Comparison of ENCODE assay signal across 18 cellular contexts in the genomic region with DNA sequence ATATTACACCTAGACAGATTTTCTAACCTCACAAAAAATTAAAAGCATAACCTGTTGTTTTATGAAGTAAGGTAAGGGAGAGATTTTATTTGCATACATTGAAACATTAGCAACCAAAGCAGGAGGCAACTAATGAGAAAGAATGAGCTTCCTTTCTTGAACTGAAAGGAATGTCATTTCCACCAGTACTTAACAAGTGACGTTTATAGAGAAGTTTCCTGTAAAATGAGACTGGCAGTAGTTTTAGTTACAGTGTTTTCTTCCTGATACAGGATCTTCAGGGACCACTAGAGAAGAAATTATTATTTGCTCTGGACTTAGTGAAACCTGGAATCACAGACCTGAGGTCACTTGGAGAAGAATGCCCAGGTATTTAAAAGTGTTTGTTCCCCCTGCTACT. TPM values are rescaled to one million over a fixed set of nuclear protein-coding genes. Genes with fewer than 3 reads are reported as not detected.
DNase-seq lines count a peak whose midpoint lies in the region; ATAC-seq, FAIRE-seq and TF ChIP-seq lines count a peak whose summit lies in the region.
"Had no signal": no experiment of that assay in that cellular context is flagged by ENCODE, and none has a peak within 500 bp of the region (broad histone marks: within the 10 kb centered on the region; RNA-seq: fewer than 3 reads in every experiment).

No MANE protein-coding gene starts in this region.

- no peak for TF ChIP-seq POLR2A in GM12878 (IDR thresholded peaks at IDR 0.05; ENCODE audit: low read depth, low read length)

- CTCF ChIA-PET in GM12878 (lab: Yijun Ruan, JAX) = interaction anchor here (0.6 to 9.0 kb wide), 5 partner anchors 8 to 96 kb away, joined by 3 to 77 read pairs (median 3); no protein-coding TSS in a partner anchor

- FAIRE-seq in GM12878 (lab: Jason Lieb, UNC) = no peak
- FAIRE-seq in HTR-8/SVneo (lab: Jason Lieb, UNC) = no peak
- FAIRE-seq: K562 had no signal

- H3K36me3 ChIP-seq in MM.1S (replicated peaks; ENCODE audit: insufficient read depth, low read length) (no peaks in the 10 kb centered on the region), GM12878 (ENCODE audit: control insufficient read depth in 2 of 2, insufficient read depth in 2 of 2, low read length in 1 of 2) (no peaks in the 10 kb centered on the region)
- H3K36me3 ChIP-seq: BLaER1, HAP-1 had no signal

- H3F3A ChIP-seq in MM.1S (ENCODE audit: insufficient read depth, low read length) = no peaks in the 10 kb centered on the region

- H3K9ac ChIP-seq in MM.1S (ENCODE audit: low read length) (peak overlapping the region; percentile 0; the same call in 1 of the 2 replicates), GM12878 (ENCODE audit: control insufficient read depth, insufficient read depth, low read length) (no peak overlapping the region)
- H3K9ac ChIP-seq: BLaER1 had no signal

- H3K9me2 ChIP-seq in MM.1S (replicated peaks; ENCODE audit: insufficient read depth, low read length) = no peaks in the 10 kb centered on the region

- no peak for ATAC-seq in GM12878
- ATAC-seq: K562 had no signal

- WGBS in GM12878 (ENCODE audit: insufficient coverage, insufficient replicate concordance, low lambda C conversion rate, missing lambda C conversion rate) = 0% methylated on average over 1 of the region's 1 CpG

- H3K27ac ChIP-seq in MM.1S (ENCODE audit: low read length) (peak overlapping the region; percentile 4; the same call in 1 of the 2 replicates), GM12878 (ENCODE audit: control insufficient read depth, insufficient read depth) (no peak overlapping the region)
- H3K27ac ChIP-seq: BLaER1 had no signal

- H3K27me3 ChIP-seq in MM.1S (replicated peaks; ENCODE audit: insufficient read depth, low read length) = no peaks in the 10 kb centered on the region
- no peaks in the 10 kb centered on the region for H3K27me3 ChIP-seq in GM12878 (replicated peaks in 1 of 2; ENCODE audit: control insufficient read depth in 2 of 2, insufficient read depth in 2 of 2, low read length in 1 of 2)
- H3K27me3 ChIP-seq: BLaER1 had no signal

- intact Hi-C loops in GM12878 (cut with micrococcal nuclease; ENCODE audit: unreplicated experiment) = no loop called here

- H3K4me2 ChIP-seq in MM.1S (ENCODE audit: low read depth, low read length) = peak overlapping the region; percentile 19; the same call in 1 of the 2 replicates
- no peak overlapping the region for H3K4me2 ChIP-seq in GM12878 (ENCODE audit: control insufficient read depth, insufficient read depth)
- H3K4me2 ChIP-seq: BLaER1 had no signal

- in situ Hi-C loops in GM12878 (cut with MboI) = no loop called here

- POLR2A ChIA-PET in GM12878 (lab: Charles Lee) = no interaction called here

- no peak for TF ChIP-seq EP300 in GM12878 (IDR thresholded peaks at IDR 0.05; ENCODE audit: borderline replicate concordance in 1 of 2, control insufficient read depth in 1 of 2, low read depth in 2 of 2, low read length in 2 of 2)

- H2AFZ ChIP-seq in MM.1S (ENCODE audit: low read length) = no peak overlapping the region
- H2AFZ ChIP-seq in GM12878 (ENCODE audit: control insufficient read depth, low read depth, low read length) = peak overlapping the region; percentile 50

- RAD21 ChIA-PET in GM12878 (lab: Charles Lee; ENCODE audit: unreplicated experiment) = interaction anchor here (2.9 kb wide), 1 partner anchor 94 kb away, joined by 9 read pairs; no protein-coding TSS in a partner anchor

- SMC1A ChIA-PET in GM12878 (lab: Charles Lee; ENCODE audit: uncharacterized antibody, unreplicated experiment) = interaction anchor here (0.8 to 1.8 kb wide), 5 partner anchors 13 to 279 kb away, joined by 3 to 4 read pairs (median 3); no protein-coding TSS in a partner anchor

- TF ChIP-seq RAD21 in GM12878 (IDR thresholded peaks at IDR 0.05; ENCODE audit: insufficient read depth, low read depth, low read length) = no peak

- TF ChIP-seq CTCF in GM12865 (IDR thresholded peaks at IDR 0.05; ENCODE audit: insufficient read depth, low read depth, low read length, missing control alignments) (no peak), MM.1S (IDR thresholded peaks at IDR 0.05; ENCODE audit: low read length) (no peak), GM12878 (IDR thresholded peaks at IDR 0.05 in 2 of 3, conservative IDR thresholded peaks at IDR 0.05 in 1 of 3; ENCODE audit: control insufficient read depth in 2 of 3, extremely low read depth in 1 of 3, insufficient read depth in 1 of 3, low read depth in 3 of 3, low read length in 3 of 3) (no peak)

- peak; percentile 36 for DNase-seq in GM12865 (ENCODE audit: low read depth)
- peak; percentile 19 for DNase-seq in MM.1S
- no peak for DNase-seq in GM12878 (ENCODE audit: low read depth, low spot score)
- peak; percentile 34 for DNase-seq in left kidney (ENCODE audit: low read depth, low spot score)
- no peak for DNase-seq in amygdala (lab: John Stamatoyannopoulos, UW)
- no peak for DNase-seq in HTR-8/SVneo (ENCODE audit: insufficient read length, low spot score)
- DNase-seq in stimulated activated CD4-positive, alpha-beta T cell treated with anti-CD3 and anti-CD28 coated beads, Interleukin-4, amount 100 ng/mL, for 24 hours = no peak
- DNase-seq: CD4-positive, alpha-beta memory T cell; DMS53; NCI-H1105 treated with DMSO at 0.1 percent for 48 hours; NCI-H1694; NCI-H2107; NCI-H226; NCI-H524 treated with DMSO at 0.1 percent for 48 hours; SW 1271 had no signal

- H3K79me2 ChIP-seq in MM.1S (ENCODE audit: low read length) = no peaks in the 10 kb centered on the region
- H3K79me2 ChIP-seq in GM12878 (ENCODE audit: control insufficient read depth, insufficient read depth, low read length) = no peaks in the 10 kb centered on the region

- BruUV-seq in GM12878 (replicated peaks; lab: Mats Ljungman, UMichigan) = no TSS peak

- H3K9me3 ChIP-seq in MM.1S (replicated peaks; ENCODE audit: insufficient read depth, low read length) (no peaks in the 10 kb centered on the region), GM12878 (replicated peaks; ENCODE audit: control insufficient read depth, insufficient read depth, low read length) (no peaks in the 10 kb centered on the region)
- H3K9me3 ChIP-seq: HAP-1 had no signal

- no peaks in the 10 kb centered on the region for H4K20me1 ChIP-seq in MM.1S (ENCODE audit: insufficient read depth, low read length)
- no peaks in the 10 kb centered on the region for H4K20me1 ChIP-seq in GM12878 (ENCODE audit: control insufficient read depth, insufficient read depth)
- H4K20me1 ChIP-seq: BLaER1 had no signal

- H3K4me1 ChIP-seq in MM.1S (ENCODE audit: low read length) (0 out of 2 replicates have a peak, but pooled peaks cover 3% of the 10 kb centered on the region), GM12878 (ENCODE audit: control insufficient read depth, insufficient read depth, low read length) (no peaks in the 10 kb centered on the region)
- H3K4me1 ChIP-seq: BLaER1, HAP-1 had no signal

- H3K4me3 ChIP-seq in GM12865 (ENCODE audit: low read depth, low read length) (no peak overlapping the region), MM.1S (ENCODE audit: low read length) (no peak overlapping the region), GM12878 (no peak overlapping the region)
- H3K4me3 ChIP-seq: BLaER1, HAP-1, K562 had no signal

TF ChIP-seq in GM12878, 131 proteins besides CTCF, POLR2A, EP300 and RAD21 (continues in another document):
- TF ChIP-seq RBBP5 (conservative IDR thresholded peaks at IDR 0.05) = no peak
- TF ChIP-seq CBX5 (IDR thresholded peaks at IDR 0.05; ENCODE audit: low read depth) = no peak
- no peak for TF ChIP-seq BMI1 (IDR thresholded peaks at IDR 0.05; ENCODE audit: borderline replicate concordance)
- no peak for TF ChIP-seq STAT1 (conservative IDR thresholded peaks at IDR 0.05)
- TF ChIP-seq PAX8 (IDR thresholded peaks at IDR 0.05) = no peak
- no peak for TF ChIP-seq PRDM15 (CRISPR knock-in tag; IDR thresholded peaks at IDR 0.05)

RNA-seq across cellular contexts. Expression of gene FRMD5, which starts 27.4 kb away (rescaled TPM):
- total RNA-seq in GM12878 (2013; cell fraction: nucleolus; rRNA removed) = 0.50 and 0.61 TPM in 2 replicates
- total RNA-seq in GM12878 (2014; rRNA removed) = 0.51 and 0.87 TPM in 2 replicates
- 0.55 and 0.94 TPM in 2 replicates for total RNA-seq in GM12878 (2014; rRNA removed; fragmentation: Illumina TruSeq; extraction: Trizol)
- total RNA-seq in GM12878 (2021) = 0.64 and 0.77 TPM in 2 replicates
- 0.26 TPM for polyA plus RNA-seq in GM12878 (2011; ENCODE audit: low read depth)
- not detected in 2 replicates for polyA plus RNA-seq in GM12878 (2011; rRNA removed)
- 0.06 TPM in 1 of 2 replicates, not detected in the other for polyA plus RNA-seq in GM12878 (2011; cell fraction: cytosol; rRNA removed)
- not detected in 2 replicates for polyA plus RNA-seq in GM12878 (2011; cell fraction: nucleus; rRNA removed)
- 0.14 and 0.66 TPM in 2 replicates for polyA plus RNA-seq in GM12878 (2012)
- polyA plus RNA-seq in GM12878 (2014; fragmentation: Illumina TruSeq; extraction: Trizol) = 0.68 and 1.00 TPM in 2 replicates
- polyA plus RNA-seq in GM12878 (2014; fragmentation: Nextera tagmentation; extraction: Ambion mirVana) = under 1 TPM; 0.26 to 0.79 TPM
- polyA plus RNA-seq in GM12878 (2014; rRNA removed) = 0.38 and 0.46 TPM in 2 replicates
- 1 to 10 TPM; 5.1 to 6.4 TPM for polyA plus RNA-seq in GM12878 (2016; fragmentation: Nextera tagmentation; extraction: Ambion mirVana)
- polyA minus RNA-seq in GM12878 (2011; rRNA and poly(A)+ RNA removed) = not detected in 2 replicates
- not detected in 2 replicates for polyA minus RNA-seq in GM12878 (2011; cell fraction: cytosol; rRNA and poly(A)+ RNA removed)
- polyA minus RNA-seq in GM12878 (2011; cell fraction: nucleus; rRNA and poly(A)+ RNA removed) = not detected in 2 replicates
- total RNA-seq: K562 had no signal

Comparison
In these comparisons a context has a peak if more than half of its experiments do, and no peak if none do; other contexts are left out.
1. DNase-seq: peak in GM12865 (single experiment), MM.1S (single experiment) and left kidney (single experiment); none in GM12878 (single experiment), amygdala (0 of 56), HTR-8/SVneo (single experiment) and stimulated activated CD4-positive, alpha-beta T cell treated with anti-CD3 and anti-CD28 coated beads, Interleukin-4, amount 100 ng/mL, for 24 hours (single experiment).